In the genomic region with DNA sequence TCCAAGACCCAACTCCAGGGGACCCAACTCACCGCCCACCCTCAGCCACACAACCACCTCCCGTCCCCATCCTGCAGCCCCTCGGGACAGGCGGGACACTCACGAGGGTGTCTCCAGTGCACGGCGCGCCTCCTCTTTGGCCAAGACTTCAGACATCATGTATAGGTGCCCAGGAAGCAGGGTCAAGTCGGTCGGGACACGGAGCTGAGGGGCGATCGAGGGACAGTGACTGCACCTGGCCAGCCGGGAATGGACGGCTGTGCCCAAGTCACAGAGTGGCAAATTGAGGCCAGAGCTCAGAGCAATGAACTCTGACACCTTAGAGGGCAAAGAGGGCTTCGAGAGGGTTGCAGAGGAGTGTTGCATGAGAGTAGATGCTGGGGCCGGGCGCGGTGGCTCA, we compare ENCODE assay signal across 12 cellular contexts. TPM values are rescaled to one million over a fixed set of nuclear protein-coding genes. Genes with fewer than 3 reads are reported as not detected.
DNase-seq lines count a peak whose midpoint lies in the region; ATAC-seq, FAIRE-seq and TF ChIP-seq lines count a peak whose summit lies in the region.
"Had no signal": no experiment of that assay in that cellular context is flagged by ENCODE, and none has a peak within 500 bp of the region (broad histone marks: within the 10 kb centered on the region; RNA-seq: fewer than 3 reads in every experiment).

No MANE protein-coding gene starts in this region.

- no peaks in the 10 kb centered on the region for H3K9me3 Mint-ChIP-seq in central memory CD8-positive, alpha-beta T cell
- H3K9me3 Mint-ChIP-seq: immature natural killer cell had no signal

- peaks cover 27% of the 10 kb centered on the region for H3K4me1 Mint-ChIP-seq in central memory CD8-positive, alpha-beta T cell

- BruUV-seq in IMR-90 (replicated peaks; lab: Mats Ljungman, UMichigan) = no TSS peak

- no peak overlapping the region for H2BK5ac ChIP-seq in IMR-90 (ENCODE audit: low read depth, low read length, poor library complexity, severe bottlenecking)

- FAIRE-seq in kidney (lab: Jason Lieb, UNC) = no peak
- FAIRE-seq: pancreas had no signal

- H3K27ac ChIP-seq in IMR-90 (ENCODE audit: insufficient read depth, low read length) (no peak overlapping the region), kidney (ENCODE audit: low read depth in 2 of 2, low read length in 2 of 2) (no peak overlapping the region)
- H3K27ac ChIP-seq: C4-2B, pancreas, spleen had no signal

- CTCF ChIA-PET in IMR-90 (lab: Yijun Ruan, JAX) = interaction anchor here (0.6 kb wide), 1 partner anchor 19 kb away, joined by 4 read pairs; no protein-coding TSS in a partner anchor

- intact Hi-C loops in IMR-90 (cut with micrococcal nuclease) = no loop called here
- intact Hi-C loops in kidney (cut with DNase I) = no loop called here

- no peak for TF ChIP-seq RAD21 in IMR-90 (IDR thresholded peaks at IDR 0.05; ENCODE audit: low read length)

- H3K9ac ChIP-seq in IMR-90 (ENCODE audit: low read depth, low read length) = no peak overlapping the region
- no peak overlapping the region for H3K9ac ChIP-seq in kidney (ENCODE audit: low read length in 2 of 2)

- no peaks in the 10 kb centered on the region; the same call in 1 of the 2 replicates for H3K27me3 ChIP-seq in IMR-90 (ENCODE audit: control insufficient read depth, insufficient read depth, low read length)
- H3K27me3 ChIP-seq: pancreas had no signal

- no peaks in the 10 kb centered on the region for H3K27me3 Mint-ChIP-seq in central memory CD8-positive, alpha-beta T cell

- no peak for DNase-seq in IMR-90
- DNase-seq in central memory CD8-positive, alpha-beta T cell (ENCODE audit: low spot score in 2 of 2) = no peak
- DNase-seq in kidney = no peak
- DNase-seq: foreskin melanocyte, immature natural killer cell, NCI-H1092, NCI-H2227 treated with DMSO at 0.1 percent for 48 hours had no signal

- H4K20me1 ChIP-seq in IMR-90 (ENCODE audit: insufficient read depth, low read length) = no peaks in the 10 kb centered on the region

- TF ChIP-seq CTCF in IMR-90 (conservative IDR thresholded peaks at IDR 0.05; ENCODE audit: low read depth, low read length) = no peak
- no peak for TF ChIP-seq CTCF in kidney (IDR thresholded peaks at IDR 0.05; ENCODE audit: borderline replicate concordance, extremely low read depth, insufficient read depth)

- WGBS in IMR-90 (ENCODE audit: extremely low coverage in 2 of 2, insufficient read length in 1 of 2), 2 experiments = 95% methylated on average over 9 of the region's 19 CpGs; no CpG with 5 or more reads in 1 of the 2 experiments

- no peak overlapping the region for H3K4me2 ChIP-seq in IMR-90 (ENCODE audit: low read depth, low read length)

- H3K36me3 ChIP-seq in IMR-90 (ENCODE audit: control insufficient read depth, insufficient read depth, low read length) (no peaks in the 10 kb centered on the region), kidney (ENCODE audit: control insufficient read depth in 1 of 2, insufficient read depth in 2 of 2, low read length in 2 of 2) (no peaks in the 10 kb centered on the region)
- H3K36me3 ChIP-seq: pancreas, spleen had no signal

- no peak overlapping the region for H2AFZ ChIP-seq in IMR-90 (replicated peaks; ENCODE audit: low read length, poor library complexity)

- peak overlapping the region; percentile 37 for H2AK9ac ChIP-seq in IMR-90 (replicated peaks; ENCODE audit: low read depth, low read length, poor library complexity)

- H2BK15ac ChIP-seq in IMR-90 (ENCODE audit: low read depth, low read length) = no peak overlapping the region

- ATAC-seq in IMR-90 (ENCODE audit: low read depth) (no peak), GM18907 (IDR thresholded peaks at IDR 0.05; ENCODE audit: unreplicated experiment) (no peak)
- ATAC-seq in central memory CD8-positive, alpha-beta T cell (replicated peaks; ENCODE audit: extremely low read depth, poor library complexity, severe bottlenecking) = no peak
- ATAC-seq: pancreas had no signal

- no peak overlapping the region for H4K5ac ChIP-seq in IMR-90 (ENCODE audit: low read depth, low read length)

- in situ Hi-C loops in IMR-90 (cut with MboI; ENCODE audit: low sequenced_read_pairs) = no loop called here

- no peak overlapping the region for H4K91ac ChIP-seq in IMR-90 (ENCODE audit: insufficient read depth, low read depth, low read length)

- H2AK5ac ChIP-seq in IMR-90 (ENCODE audit: low read depth, low read length) = no peak overlapping the region

- no peak for TF ChIP-seq POLR2A in IMR-90 (IDR thresholded peaks at IDR 0.05; ENCODE audit: low read depth, low read length)

- no peak overlapping the region for H3K14ac ChIP-seq in IMR-90 (replicated peaks; ENCODE audit: low read depth, low read length)

- no peak overlapping the region for H3K23ac ChIP-seq in IMR-90 (ENCODE audit: low read depth, low read length)

- no peak overlapping the region for H2BK20ac ChIP-seq in IMR-90 (ENCODE audit: low read depth, low read length)

- POLR2A ChIA-PET in IMR-90 (lab: Charles Lee; ENCODE audit: unreplicated experiment) = no interaction called here

- no peak overlapping the region for H3K27ac Mint-ChIP-seq in central memory CD8-positive, alpha-beta T cell (ENCODE audit: low read depth)
- H3K27ac Mint-ChIP-seq: immature natural killer cell had no signal

- H3K4me3 Mint-ChIP-seq in central memory CD8-positive, alpha-beta T cell = peak overlapping the region; percentile 78

- H3K56ac ChIP-seq in IMR-90 (ENCODE audit: extremely low read depth, insufficient read depth, low read length) = no peak overlapping the region

- H3K18ac ChIP-seq in IMR-90 (ENCODE audit: low read depth, low read length) = no peak overlapping the region

- H3K4me1 ChIP-seq in IMR-90 (ENCODE audit: control insufficient read depth, insufficient read depth, low read length) = no peaks in the 10 kb centered on the region
- peaks cover 0 to 7% of the 10 kb centered on the region in 2 donors for H3K4me1 ChIP-seq in kidney (ENCODE audit: control insufficient read depth in 1 of 2, insufficient read depth in 1 of 2, low read depth in 1 of 2, low read length in 2 of 2)
- H3K4me1 ChIP-seq: pancreas had no signal

- H3K79me1 ChIP-seq in IMR-90 (ENCODE audit: low read depth in 1 of 2, low read length in 2 of 2) = no peaks in the 10 kb centered on the region

- H4K8ac ChIP-seq in IMR-90 (ENCODE audit: low read depth in 2 of 2, low read length in 2 of 2) = no peak overlapping the region

- H3K4me3 ChIP-seq in IMR-90 (ENCODE audit: insufficient read depth, low read depth, low read length) (no peak overlapping the region), kidney (ENCODE audit: low read length in 2 of 2) (no peak overlapping the region)

- no peak overlapping the region for H3K4ac ChIP-seq in IMR-90 (ENCODE audit: low read depth, low read length)

- H3K9me1 ChIP-seq in IMR-90 (ENCODE audit: insufficient read depth, low read length) = no peaks in the 10 kb centered on the region

- no peak overlapping the region for H2BK120ac ChIP-seq in IMR-90 (ENCODE audit: low read depth, low read length)

- H3K9me3 ChIP-seq in IMR-90 (ENCODE audit: control insufficient read depth, insufficient read depth, low read length) (no peaks in the 10 kb centered on the region), kidney (ENCODE audit: control insufficient read depth in 1 of 2, low read length in 2 of 2) (no peaks in the 10 kb centered on the region)
- H3K9me3 ChIP-seq: pancreas, spleen had no signal

- dilution Hi-C loops in IMR-90 (cut with HindIII; ENCODE audit: low sequenced_read_pairs, unreplicated experiment) = no loop called here

- H3K36me3 Mint-ChIP-seq in central memory CD8-positive, alpha-beta T cell (ENCODE audit: insufficient read depth) = peaks cover 20% of the 10 kb centered on the region
- H3K36me3 Mint-ChIP-seq: immature natural killer cell had no signal

TF ChIP-seq in IMR-90, 13 proteins besides CTCF, POLR2A, EP300 and RAD21 (continues in another document):
- TF ChIP-seq FOS (IDR thresholded peaks at IDR 0.05; ENCODE audit: low read depth, low read length) (no peak), RFX5 (IDR thresholded peaks at IDR 0.05; ENCODE audit: low read depth, low read length) (no peak)

RNA-seq across cellular contexts. Expression of gene STAP2, which starts 8.8 kb away (rescaled TPM):
- total RNA-seq in IMR-90 (2012; rRNA removed) (1.3 and 1.4 TPM in 2 replicates), kidney (32.3 TPM)
- polyA plus RNA-seq in IMR-90 (2012; rRNA removed) (3.2 and 3.4 TPM in 2 replicates), kidney (ENCODE audit: insufficient read depth, low read depth, low replicate concordance) (61.5 TPM)
- 7.1 and 7.7 TPM in 2 replicates for polyA plus RNA-seq in IMR-90 (2012; cell fraction: cytosol; rRNA removed)
- 10.0 and 17.1 TPM in 2 replicates for polyA plus RNA-seq in IMR-90 (2012; cell fraction: nucleus; rRNA removed; ENCODE audit: low replicate concordance)

RNA-seq across cellular contexts. Expression of gene MPND, which starts 13.5 kb away (rescaled TPM):
- total RNA-seq in IMR-90 (2012; rRNA removed) (2.3 and 3.3 TPM in 2 replicates), kidney (24.1 TPM)
- polyA plus RNA-seq in IMR-90 (2012; rRNA removed) (8.1 and 9.8 TPM in 2 replicates), kidney (ENCODE audit: insufficient read depth, low read depth, low replicate concordance) (43.5 TPM)
- 12.5 and 13.1 TPM in 2 replicates for polyA plus RNA-seq in IMR-90 (2012; cell fraction: cytosol; rRNA removed)
- 4.6 and 9.8 TPM in 2 replicates for polyA plus RNA-seq in IMR-90 (2012; cell fraction: nucleus; rRNA removed; ENCODE audit: low replicate concordance)

RNA-seq across cellular contexts. Expression of gene FSD1, which starts 25.5 kb away (rescaled TPM):
- total RNA-seq in IMR-90 (2012; rRNA removed) (17.4 and 19.2 TPM in 2 replicates), kidney (0.85 TPM)
- polyA plus RNA-seq in IMR-90 (2012; rRNA removed) (23.4 and 24.4 TPM in 2 replicates), kidney (ENCODE audit: insufficient read depth, low read depth, low replicate concordance) (1.1 TPM)
- polyA plus RNA-seq in IMR-90 (2012; cell fraction: cytosol; rRNA removed) = 14.6 and 37.7 TPM in 2 replicates
- polyA plus RNA-seq in IMR-90 (2012; cell fraction: nucleus; rRNA removed; ENCODE audit: low replicate concordance) = 53.7 and 112 TPM in 2 replicates
- total RNA-seq: mesenteric fat pad had no signal

RNA-seq across cellular contexts. Expression of gene TMIGD2, which starts 27.7 kb away (rescaled TPM):
- total RNA-seq in IMR-90 (2012; rRNA removed) = not detected in 2 replicates
- not detected in 2 replicates for polyA plus RNA-seq in IMR-90 (2012; rRNA removed)
- not detected in 2 replicates for polyA plus RNA-seq in IMR-90 (2012; cell fraction: cytosol; rRNA removed)
- polyA plus RNA-seq in IMR-90 (2012; cell fraction: nucleus; rRNA removed; ENCODE audit: low replicate concordance) = 0.07 TPM in 1 of 2 replicates, not detected in the other
- total RNA-seq in kidney = 0.47 TPM
- not detected for polyA plus RNA-seq in kidney (ENCODE audit: insufficient read depth, low read depth, low replicate concordance)
- polyA plus RNA-seq: pancreas had no signal

RNA-seq across cellular contexts. Expression of gene SHD, which starts 50.8 kb away (rescaled TPM):
- total RNA-seq in IMR-90 (2012; rRNA removed) (not detected in 2 replicates), kidney (not detected)
- polyA plus RNA-seq in IMR-90 (2012; rRNA removed) (not detected in 2 replicates), kidney (ENCODE audit: insufficient read depth, low read depth, low replicate concordance) (not detected)
- polyA plus RNA-seq in IMR-90 (2012; cell fraction: cytosol; rRNA removed) = not detected in 2 replicates
- polyA plus RNA-seq in IMR-90 (2012; cell fraction: nucleus; rRNA removed; ENCODE audit: low replicate concordance) = not detected in 2 replicates
- total RNA-seq: mesenteric fat pad, pancreas had no signal
- polyA plus RNA-seq: immature natural killer cell, pancreas had no signal

Comparison
In these comparisons a context has a peak if more than half of its experiments do, and no peak if none do; other contexts are left out.
1. RNA of gene STAP2, which starts 8.8 kb away (total RNA-seq): 32.3 TPM in kidney (single experiment); 1.3 to 1.4 TPM in IMR-90; every median in the first group is over 10 times any median in the second.